Comparison of ENCODE assay signal across 1 cellular context in the genomic region with DNA sequence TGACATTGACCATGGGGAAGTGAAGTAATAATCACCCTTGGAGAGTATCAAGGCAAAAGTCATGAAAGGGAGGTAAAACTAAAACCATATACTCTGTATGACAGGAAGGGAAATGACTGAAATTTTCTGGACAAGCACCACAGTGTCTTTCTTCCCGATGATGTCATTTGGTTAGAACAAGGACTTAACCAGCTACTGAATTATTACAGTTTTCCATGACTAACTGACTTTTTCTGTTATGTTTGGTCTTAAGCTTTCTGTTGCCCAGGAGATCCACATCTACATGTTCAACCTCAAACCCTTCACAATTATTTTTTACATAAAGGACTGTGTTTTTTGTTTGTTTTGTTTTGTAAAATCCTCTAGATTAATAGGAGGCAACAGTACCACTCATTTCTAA.
TF ChIP-seq lines count a peak whose summit lies in the region.

No MANE protein-coding gene starts in this region.

TF ChIP-seq in SK-N-SH, 30 proteins besides CTCF, POLR2A, EP300 and RAD21 (continued from another document):
- TF ChIP-seq, protein P1, sequence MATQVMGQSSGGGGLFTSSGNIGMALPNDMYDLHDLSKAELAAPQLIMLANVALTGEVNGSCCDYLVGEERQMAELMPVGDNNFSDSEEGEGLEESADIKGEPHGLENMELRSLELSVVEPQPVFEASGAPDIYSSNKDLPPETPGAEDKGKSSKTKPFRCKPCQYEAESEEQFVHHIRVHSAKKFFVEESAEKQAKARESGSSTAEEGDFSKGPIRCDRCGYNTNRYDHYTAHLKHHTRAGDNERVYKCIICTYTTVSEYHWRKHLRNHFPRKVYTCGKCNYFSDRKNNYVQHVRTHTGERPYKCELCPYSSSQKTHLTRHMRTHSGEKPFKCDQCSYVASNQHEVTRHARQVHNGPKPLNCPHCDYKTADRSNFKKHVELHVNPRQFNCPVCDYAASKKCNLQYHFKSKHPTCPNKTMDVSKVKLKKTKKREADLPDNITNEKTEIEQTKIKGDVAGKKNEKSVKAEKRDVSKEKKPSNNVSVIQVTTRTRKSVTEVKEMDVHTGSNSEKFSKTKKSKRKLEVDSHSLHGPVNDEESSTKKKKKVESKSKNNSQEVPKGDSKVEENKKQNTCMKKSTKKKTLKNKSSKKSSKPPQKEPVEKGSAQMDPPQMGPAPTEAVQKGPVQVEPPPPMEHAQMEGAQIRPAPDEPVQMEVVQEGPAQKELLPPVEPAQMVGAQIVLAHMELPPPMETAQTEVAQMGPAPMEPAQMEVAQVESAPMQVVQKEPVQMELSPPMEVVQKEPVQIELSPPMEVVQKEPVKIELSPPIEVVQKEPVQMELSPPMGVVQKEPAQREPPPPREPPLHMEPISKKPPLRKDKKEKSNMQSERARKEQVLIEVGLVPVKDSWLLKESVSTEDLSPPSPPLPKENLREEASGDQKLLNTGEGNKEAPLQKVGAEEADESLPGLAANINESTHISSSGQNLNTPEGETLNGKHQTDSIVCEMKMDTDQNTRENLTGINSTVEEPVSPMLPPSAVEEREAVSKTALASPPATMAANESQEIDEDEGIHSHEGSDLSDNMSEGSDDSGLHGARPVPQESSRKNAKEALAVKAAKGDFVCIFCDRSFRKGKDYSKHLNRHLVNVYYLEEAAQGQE (IDR thresholded peaks at IDR 0.05; ENCODE audit: low read depth, low read length), result no peak
